Comparison of ENCODE assay signal across 14 cellular contexts in the genomic region with DNA sequence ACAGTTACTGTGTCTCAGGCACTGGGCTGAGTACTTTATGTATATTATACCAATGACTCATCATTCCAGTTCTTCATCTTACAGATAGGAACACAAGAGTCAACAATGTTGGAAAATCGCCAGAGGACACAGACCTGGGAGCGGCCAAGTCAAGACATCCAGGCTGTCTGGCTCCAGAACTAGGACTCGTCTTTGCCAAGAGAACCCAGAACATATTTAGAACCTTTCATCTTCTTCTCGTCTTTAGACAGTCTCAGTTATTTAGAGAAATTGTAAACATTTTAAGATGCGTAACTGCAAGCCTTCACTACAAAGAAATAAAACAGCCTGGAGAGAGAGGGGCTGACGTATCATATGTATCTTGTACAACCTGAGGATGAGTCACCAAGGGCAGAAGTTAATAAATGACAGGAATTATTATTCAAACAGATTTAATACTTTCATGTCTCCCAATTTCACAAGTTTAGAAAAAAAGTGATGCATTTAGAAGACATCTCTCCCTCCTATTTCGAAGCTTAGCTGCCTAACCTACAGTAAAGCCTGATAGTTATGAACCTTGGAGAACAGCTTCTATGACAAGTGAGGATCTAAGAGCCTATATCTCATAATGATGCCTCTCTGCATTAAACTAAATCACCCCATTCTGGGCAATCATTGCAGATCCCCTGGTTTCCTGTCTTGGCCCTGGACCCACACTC. TPM values are rescaled to one million over a fixed set of nuclear protein-coding genes. Genes with fewer than 3 reads are reported as not detected.
DNase-seq lines count a peak whose midpoint lies in the region; ATAC-seq, FAIRE-seq and TF ChIP-seq lines count a peak whose summit lies in the region.
"Had no signal": no experiment of that assay in that cellular context is flagged by ENCODE, and none has a peak within 500 bp of the region (broad histone marks: within the 10 kb centered on the region; RNA-seq: fewer than 3 reads in every experiment).

No MANE protein-coding gene starts in this region.

- no peaks in the 10 kb centered on the region for H3K9me3 ChIP-seq in HepG2 (ENCODE audit: low read length)

- no peaks in the 10 kb centered on the region for H4K20me1 ChIP-seq in HepG2 (ENCODE audit: insufficient read depth, low read length)

- TF ChIP-seq EP300 in HepG2 (IDR thresholded peaks at IDR 0.05; ENCODE audit: low read depth in 2 of 2, low read length in 2 of 2) (no peak; a peak in 1 of 4 replicates), HepG2 (CRISPR knock-in tag; IDR thresholded peaks at IDR 0.05; ENCODE audit: borderline replicate concordance) (no peak)

- no peak overlapping the region for H2AFZ ChIP-seq in HepG2 (ENCODE audit: low read length)

- ATAC-seq in HepG2 = 0 out of 3 replicates have a peak, but pooled peaks have one; percentile 6
- ATAC-seq: naive thymus-derived CD8-positive, alpha-beta T cell had no signal

- peak overlapping the region; percentile 50 for H3K4me2 ChIP-seq in HepG2 (ENCODE audit: low read depth, low read length)
- H3K4me2 ChIP-seq: KMS-11 had no signal

- no peak for TF ChIP-seq POLR2A in HepG2 (IDR thresholded peaks at IDR 0.05; ENCODE audit: insufficient read depth in 1 of 2, low read depth in 2 of 2, low read length in 2 of 2)

- H3K27ac ChIP-seq in HepG2 (ENCODE audit: extremely low read length, insufficient read depth, low read length) (peak overlapping the region; percentile 40), urinary bladder (ENCODE audit: low read depth) (peak overlapping the region; percentile 30)
- H3K27ac ChIP-seq: KMS-11 had no signal

- H3K36me3 ChIP-seq in HepG2 (replicated peaks in 1 of 2; ENCODE audit: control insufficient read depth in 1 of 2, insufficient read depth in 2 of 2, low read length in 2 of 2) (no peaks in the 10 kb centered on the region; a peak in 1 of 5 replicates), urinary bladder (ENCODE audit: insufficient read depth) (no peaks in the 10 kb centered on the region)

- H3K4me1 ChIP-seq in HepG2 (ENCODE audit: insufficient read depth, low read length) (peaks cover 60% of the 10 kb centered on the region), urinary bladder (ENCODE audit: insufficient read depth) (no peaks in the 10 kb centered on the region)

- no peak for TF ChIP-seq CTCF in HepG2 (CRISPR knock-in tag; IDR thresholded peaks at IDR 0.05)

- CTCF ChIA-PET in HepG2 (lab: Yijun Ruan, JAX; ENCODE audit: low intra/inter-chr PET ratio, low total read pairs) = no interaction called here

- DNase-seq in LHCN-M2 (ENCODE audit: low read depth) = peak; percentile 61
- DNase-seq in astrocyte of the hippocampus (ENCODE audit: low read depth, low spot score) = peak; percentile 8
- peak; percentile 73 for DNase-seq in HepG2 (ENCODE audit: low spot score)
- DNase-seq in superior temporal gyrus (ENCODE audit: extremely low spot score) = no peak
- no peak for DNase-seq in NCI-H1417 (lab: John Stamatoyannopoulos, UW)
- no peak for DNase-seq in SKM-1 treated with dmso at 0.1 percent for 144 hours (lab: John Stamatoyannopoulos, UW; ENCODE audit: unreplicated experiment)
- DNase-seq: activated CD4-positive, alpha-beta T cell treated with anti-CD3 and anti-CD28 coated beads, Interleukin-2, amount 10 ng/mL, durations not matched to agents 7 days and 5 days; activated naive CD4-positive, alpha-beta T cell treated with anti-CD3 and anti-CD28 coated beads, Interleukin-2, amount 10 ng/mL, durations not matched to agents 7 days and 5 days; effector CD8-positive, alpha-beta T cell; naive thymus-derived CD8-positive, alpha-beta T cell; NCI-H345; stimulated activated CD4-positive, alpha-beta T cell treated with anti-CD3 and anti-CD28 coated beads, Interleukin-1b, Interleukin-23, amount 100 ng/mL, for 48 hours had no signal

- no peak for TF ChIP-seq RAD21 in HepG2 (CRISPR knock-in tag; IDR thresholded peaks at IDR 0.05)

- 29% methylated on average over 7 of the region's 7 CpGs for WGBS in HepG2 (ENCODE audit: low lambda C conversion rate)
- WGBS in urinary bladder = 35% methylated on average over 7 of the region's 7 CpGs

- H3K4me3 ChIP-seq in HepG2 (replicated peaks in 1 of 3; ENCODE audit: insufficient read depth in 1 of 3, low read depth in 2 of 3, low read length in 3 of 3) (no peak overlapping the region), urinary bladder (ENCODE audit: low read depth, low read length) (no peak overlapping the region)

- peaks cover 15% of the 10 kb centered on the region for H3K79me2 ChIP-seq in HepG2 (ENCODE audit: insufficient read depth, low read length)

- no peak overlapping the region; the same call in 1 of the 2 replicates for H3K9ac ChIP-seq in HepG2 (ENCODE audit: insufficient read depth, low read depth, low read length)
- H3K9ac ChIP-seq: KMS-11 had no signal

- in situ Hi-C loops in HepG2 (cut with HindIII; ENCODE audit: extremely low pct_ligation_motif_present, low pct_unique_long_range_greater_than_20kb) = no loop called here

- POLR2A ChIA-PET in HepG2 (lab: Yijun Ruan, JAX) = interaction anchor here (0.9 to 1.2 kb wide), 3 partner anchors 18 to 43 kb away, joined by 3 to 5 read pairs (median 4); a partner anchor contains a TSS

- TSS peak; percentile 14 for BruUV-seq in HepG2 (replicated peaks; lab: Mats Ljungman, UMichigan)

- FAIRE-seq in HepG2 (lab: Jason Lieb, UNC) = no peak

- intact Hi-C loops in HepG2 (cut with micrococcal nuclease; ENCODE audit: unreplicated experiment) = loop anchor here (5.0 kb wide), 1 partner anchor 254 kb away; no protein-coding TSS in a partner anchor

- no peaks in the 10 kb centered on the region for H3K27me3 ChIP-seq in HepG2 (ENCODE audit: control insufficient read depth in 1 of 2, insufficient read depth in 2 of 2, low read length in 2 of 2)

TF ChIP-seq in HepG2, 621 proteins besides CTCF, POLR2A, EP300 and RAD21 (continues in another document):
- TF ChIP-seq, protein P1, sequence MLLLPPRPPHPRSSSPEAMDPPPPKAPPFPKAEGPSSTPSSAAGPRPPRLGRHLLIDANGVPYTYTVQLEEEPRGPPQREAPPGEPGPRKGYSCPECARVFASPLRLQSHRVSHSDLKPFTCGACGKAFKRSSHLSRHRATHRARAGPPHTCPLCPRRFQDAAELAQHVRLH (CRISPR knock-in tag; IDR thresholded peaks at IDR 0.05; ENCODE audit: borderline replicate concordance, low read depth) = no peak
- TF ChIP-seq POLR2AphosphoS2 (IDR thresholded peaks at IDR 0.05; ENCODE audit: low read depth, low read length) = no peak
- TF ChIP-seq, protein P2, sequence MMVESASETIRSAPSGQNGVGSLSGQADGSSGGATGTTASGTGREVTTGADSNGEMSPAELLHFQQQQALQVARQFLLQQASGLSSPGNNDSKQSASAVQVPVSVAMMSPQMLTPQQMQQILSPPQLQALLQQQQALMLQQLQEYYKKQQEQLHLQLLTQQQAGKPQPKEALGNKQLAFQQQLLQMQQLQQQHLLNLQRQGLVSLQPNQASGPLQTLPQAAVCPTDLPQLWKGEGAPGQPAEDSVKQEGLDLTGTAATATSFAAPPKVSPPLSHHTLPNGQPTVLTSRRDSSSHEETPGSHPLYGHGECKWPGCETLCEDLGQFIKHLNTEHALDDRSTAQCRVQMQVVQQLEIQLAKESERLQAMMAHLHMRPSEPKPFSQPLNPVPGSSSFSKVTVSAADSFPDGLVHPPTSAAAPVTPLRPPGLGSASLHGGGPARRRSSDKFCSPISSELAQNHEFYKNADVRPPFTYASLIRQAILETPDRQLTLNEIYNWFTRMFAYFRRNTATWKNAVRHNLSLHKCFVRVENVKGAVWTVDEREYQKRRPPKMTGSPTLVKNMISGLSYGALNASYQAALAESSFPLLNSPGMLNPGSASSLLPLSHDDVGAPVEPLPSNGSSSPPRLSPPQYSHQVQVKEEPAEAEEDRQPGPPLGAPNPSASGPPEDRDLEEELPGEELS (CRISPR knock-in tag; IDR thresholded peaks at IDR 0.05) = peak; percentile 42
- TF ChIP-seq CREM (IDR thresholded peaks at IDR 0.05) = 0 out of 2 replicates have a peak, but pooled peaks have one; percentile 31
- TF ChIP-seq CREM (CRISPR knock-in tag; IDR thresholded peaks at IDR 0.05) = no peak
- TF ChIP-seq IRF2 (CRISPR knock-in tag; IDR thresholded peaks at IDR 0.05) = no peak
- peak; percentile 58 for TF ChIP-seq GATAD2A (CRISPR knock-in tag; IDR thresholded peaks at IDR 0.05)
- peak; percentile 60 for TF ChIP-seq ASH2L (IDR thresholded peaks at IDR 0.05; ENCODE audit: insufficient read length, low read depth, low read length)
- TF ChIP-seq MIER2 (CRISPR knock-in tag; IDR thresholded peaks at IDR 0.05) = no peak
- TF ChIP-seq MEIS2 (CRISPR knock-in tag; IDR thresholded peaks at IDR 0.05) = no peak
- 0 out of 2 replicates have a peak, but pooled peaks have one; percentile 36 for TF ChIP-seq ARID2 (CRISPR knock-in tag; IDR thresholded peaks at IDR 0.05; ENCODE audit: borderline replicate concordance)
- TF ChIP-seq REPIN1 (CRISPR knock-in tag; IDR thresholded peaks at IDR 0.05; ENCODE audit: borderline replicate concordance, low read depth) = no peak

RNA-seq across cellular contexts. Expression of a gene that starts 43.4 kb away (rescaled TPM):
- 0.06 TPM in 1 of 2 replicates, not detected in the other for total RNA-seq in LHCN-M2 (2014; rRNA removed)
- polyA plus RNA-seq in LHCN-M2 (2012) = not detected
- total RNA-seq in HepG2 (2016; rRNA removed; fragmentation: Illumina TruSeq; extraction: Trizol) = 20.1 and 31.5 TPM in 2 replicates
- total RNA-seq in HepG2 (2016; cell fraction: cytosol; rRNA removed; fragmentation: Illumina TruSeq; extraction: Trizol; ENCODE audit: low read depth) = 45.1 and 49.0 TPM in 2 replicates
- 19.7 and 31.7 TPM in 2 replicates for total RNA-seq in HepG2 (2016; cell fraction: insoluble cytoplasmic fraction; rRNA removed; fragmentation: Illumina TruSeq; extraction: Trizol)
- 30.2 and 35.9 TPM in 2 replicates for total RNA-seq in HepG2 (2016; cell fraction: membrane; rRNA removed; fragmentation: Illumina TruSeq; extraction: Trizol)
- 43.4 and 49.5 TPM in 2 replicates for total RNA-seq in HepG2 (2016; cell fraction: nucleus; rRNA removed; fragmentation: Illumina TruSeq; extraction: Trizol)
- 11.3 and 12.0 TPM in 2 replicates for polyA plus RNA-seq in HepG2 (2011; rRNA removed)
- 7.1 and 9.5 TPM in 2 replicates for polyA plus RNA-seq in HepG2 (2011; cell fraction: cytosol; rRNA removed)
- polyA plus RNA-seq in HepG2 (2011; cell fraction: nucleus; rRNA removed) = 27.4 and 27.6 TPM in 2 replicates
- polyA plus RNA-seq in HepG2 (2012) = 15.3 and 16.9 TPM in 2 replicates
- 8.5 and 8.8 TPM in 2 replicates for polyA plus RNA-seq in HepG2 (2016; cell fraction: cytosol; fragmentation: Illumina TruSeq; extraction: Trizol; ENCODE audit: low read depth)
- polyA plus RNA-seq in HepG2 (2016; cell fraction: insoluble cytoplasmic fraction; fragmentation: Illumina TruSeq; extraction: Trizol; ENCODE audit: low read depth) = 22.6 and 23.7 TPM in 2 replicates
- polyA plus RNA-seq in HepG2 (2016; cell fraction: membrane; fragmentation: Illumina TruSeq; extraction: Trizol; ENCODE audit: low read depth) = 18.2 and 20.7 TPM in 2 replicates
- 80.9 and 84.1 TPM in 2 replicates for polyA plus RNA-seq in HepG2 (2016; cell fraction: nucleus; fragmentation: Illumina TruSeq; extraction: Trizol; ENCODE audit: insufficient read depth, low read depth)
- polyA minus RNA-seq in HepG2 (2011; rRNA and poly(A)+ RNA removed; ENCODE audit: low replicate concordance) = 9.1 and 24.8 TPM in 2 replicates
- 10.9 and 11.6 TPM in 2 replicates for polyA minus RNA-seq in HepG2 (2011; cell fraction: cytosol; rRNA and poly(A)+ RNA removed)
- 19.3 and 20.1 TPM in 2 replicates for polyA minus RNA-seq in HepG2 (2011; cell fraction: nucleus; rRNA and poly(A)+ RNA removed)
- 11.0 TPM for total RNA-seq in urinary bladder
- polyA plus RNA-seq in urinary bladder = 9.1 TPM
- total RNA-seq: activated CD4-positive, alpha-beta T cell treated with anti-CD3 and anti-CD28 coated beads, Interleukin-2, amount 10 ng/mL, durations not matched to agents 7 days and 5 days; naive thymus-derived CD8-positive, alpha-beta T cell had no signal
- polyA plus RNA-seq: naive thymus-derived CD8-positive, alpha-beta T cell had no signal

Comparison
In these comparisons a context has a peak if more than half of its experiments do, and no peak if none do; other contexts are left out.
1. DNase-seq: peak in LHCN-M2 (single experiment), astrocyte of the hippocampus (single experiment) and HepG2 (single experiment); none in superior temporal gyrus (single experiment), NCI-H1417 (0 of 3) and SKM-1 treated with dmso at 0.1 percent for 144 hours (single experiment).
2. RNA of a gene that starts 43.4 kb away (total RNA-seq): 19.7 to 49.5 TPM in HepG2 and 11.0 TPM in urinary bladder (single experiment); 0.06 TPM in LHCN-M2; every median in the first group is over 10 times any median in the second.